Comparison of ENCODE assay signal across 13 cellular contexts in the genomic region with DNA sequence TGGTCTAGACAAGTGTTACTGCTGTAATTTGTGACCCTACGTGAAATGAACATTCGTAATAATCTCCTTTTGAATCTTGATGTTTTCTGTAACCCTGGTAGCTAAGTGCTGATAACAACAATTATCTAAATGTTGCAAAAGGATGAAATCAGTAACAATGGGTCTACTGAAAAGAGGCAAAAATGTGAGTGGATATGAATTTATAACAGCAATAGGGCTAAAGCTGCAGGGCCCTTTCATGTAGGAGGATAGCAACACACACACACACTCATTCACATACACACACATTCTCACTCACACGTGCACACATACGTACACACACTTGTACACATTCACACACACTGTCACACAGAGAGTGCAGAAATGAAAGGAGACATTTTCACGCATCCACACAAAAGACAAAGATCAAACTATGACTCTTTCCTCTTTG.
"Had no signal": no experiment of that assay in that cellular context is flagged by ENCODE, and none has a peak within 500 bp of the region (broad histone marks: within the 10 kb centered on the region; RNA-seq: fewer than 3 reads in every experiment).

No MANE protein-coding gene starts in this region.

- H3K27me3 Mint-ChIP-seq: activated CD4-positive, alpha-beta T cell treated with anti-CD3 and anti-CD28 coated beads, Interleukin-2, amount 10 ng/mL, durations not matched to agents 7 days and 5 days; central memory CD8-positive, alpha-beta T cell; progenitor cell of endocrine pancreas; stimulated activated memory B cell treated with anti-CD40 and anti-IgM and Interleukin-4, amounts not matched to agents 10 μg/mL and 1 μg/mL and 100 μg/mL, for 72 hours had no signal

- H3K4me3 Mint-ChIP-seq: activated CD4-positive, alpha-beta T cell treated with anti-CD3 and anti-CD28 coated beads, Interleukin-2, amount 10 ng/mL, durations not matched to agents 7 days and 5 days; central memory CD8-positive, alpha-beta T cell; naive thymus-derived CD4-positive, alpha-beta T cell; stimulated activated memory B cell treated with anti-CD40 and anti-IgM and Interleukin-4, amounts not matched to agents 10 μg/mL and 1 μg/mL and 100 μg/mL, for 72 hours; WTC11 had no signal

- H3K9me3 ChIP-seq: tibial artery, vagina had no signal

- DNase-seq: activated CD4-positive, alpha-beta T cell treated with anti-CD3 and anti-CD28 coated beads, Interleukin-2, amount 10 ng/mL, durations not matched to agents 7 days and 5 days; activated CD8-positive, alpha-beta memory T cell treated with anti-CD3 and anti-CD28 coated beads for 24 hours; activated naive CD4-positive, alpha-beta T cell treated with Interleukin-2 at 50 U/mL for 16 hours; effector memory CD4-positive, alpha-beta T cell; naive thymus-derived CD4-positive, alpha-beta T cell; right cardiac atrium; small intestine; tibial artery had no signal

- ATAC-seq: naive thymus-derived CD4-positive, alpha-beta T cell; right cardiac atrium; stimulated activated memory B cell treated with anti-CD40 and anti-IgM and Interleukin-4, amounts not matched to agents 10 μg/mL and 1 μg/mL and 100 μg/mL, for 72 hours; WTC11 had no signal

- H3K27me3 ChIP-seq: tibial artery, vagina had no signal

- H3K27ac ChIP-seq: tibial artery, vagina had no signal

- H3K4me1 Mint-ChIP-seq: central memory CD8-positive, alpha-beta T cell; stimulated activated memory B cell treated with anti-CD40 and anti-IgM and Interleukin-4, amounts not matched to agents 10 μg/mL and 1 μg/mL and 100 μg/mL, for 72 hours had no signal

- FAIRE-seq: small intestine had no signal

- H3K36me3 Mint-ChIP-seq: naive thymus-derived CD4-positive, alpha-beta T cell; stimulated activated memory B cell treated with anti-CD40 and anti-IgM and Interleukin-4, amounts not matched to agents 10 μg/mL and 1 μg/mL and 100 μg/mL, for 72 hours; WTC11 had no signal

- H3K36me3 ChIP-seq: tibial artery, vagina had no signal

- H3K27ac Mint-ChIP-seq: activated CD4-positive, alpha-beta T cell treated with anti-CD3 and anti-CD28 coated beads, Interleukin-2, amount 10 ng/mL, durations not matched to agents 7 days and 5 days; naive thymus-derived CD4-positive, alpha-beta T cell; progenitor cell of endocrine pancreas; stimulated activated memory B cell treated with anti-CD40 and anti-IgM and Interleukin-4, amounts not matched to agents 10 μg/mL and 1 μg/mL and 100 μg/mL, for 72 hours; WTC11 had no signal

- H3K4me1 ChIP-seq: tibial artery had no signal

- H3K4me3 ChIP-seq: tibial artery, vagina had no signal

- H3K9me3 Mint-ChIP-seq: activated CD4-positive, alpha-beta T cell treated with anti-CD3 and anti-CD28 coated beads, Interleukin-2, amount 10 ng/mL, durations not matched to agents 7 days and 5 days; central memory CD8-positive, alpha-beta T cell; stimulated activated memory B cell treated with anti-CD40 and anti-IgM and Interleukin-4, amounts not matched to agents 10 μg/mL and 1 μg/mL and 100 μg/mL, for 72 hours; WTC11 had no signal
